ENCODE assay signal across 9 cellular contexts in the genomic region with DNA sequence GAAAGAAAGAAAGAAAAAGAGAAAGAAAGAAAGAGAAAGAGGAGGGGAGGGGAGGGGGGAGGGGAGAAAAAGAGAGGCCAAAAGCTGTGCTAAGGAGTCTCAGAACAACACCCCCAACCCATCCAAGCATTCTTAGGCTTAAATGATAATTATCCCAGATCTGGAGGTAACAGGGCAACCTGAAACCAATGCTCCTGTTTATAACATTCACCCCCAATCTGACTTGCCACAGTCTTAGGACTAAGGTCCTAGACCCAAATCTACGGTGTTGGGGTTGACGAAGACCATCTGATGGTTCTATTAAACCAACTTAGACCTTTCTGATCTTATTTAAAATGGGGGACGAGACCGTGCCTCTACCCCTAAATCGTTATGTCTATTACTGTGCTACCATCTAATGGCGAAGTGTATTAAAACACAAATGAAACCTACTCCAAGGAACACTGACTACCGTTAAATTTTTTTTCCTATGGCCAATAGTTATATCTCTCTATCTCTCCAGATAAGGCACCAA.
DNase-seq lines count a peak whose midpoint lies in the region; ATAC-seq and TF ChIP-seq lines count a peak whose summit lies in the region.
"Had no signal": no experiment of that assay in that cellular context is flagged by ENCODE, and none has a peak within 500 bp of the region (broad histone marks: within the 10 kb centered on the region; RNA-seq: fewer than 3 reads in every experiment).

No MANE protein-coding gene starts in this region.

- DNase-seq in GM10266 (ENCODE audit: extremely low spot score) (no peak), NCI-H1694 (lab: John Stamatoyannopoulos, UW) (peak; percentile 73), adrenal gland (peak in 1 of 7 donors; percentile 15), iPS-NIHi11 (ENCODE audit: low spot score) (peak; percentile 52), spleen (no peak), NCI-H226 (no peak)
- DNase-seq: activated B cell treated with CpG ODN at 0.5 μM for 24 hours had no signal

- H3K27ac ChIP-seq in adrenal gland = peak overlapping the region in 2 of 5 donors; percentile 15 to 24
- H3K27ac ChIP-seq in spleen = no peak overlapping the region

- intact Hi-C loops in adrenal gland (cut with DNase I) (loop anchor here (10.0 kb wide), 3 partner anchors 123 to 523 kb away; a partner anchor contains a TSS), spleen (cut with DNase I; ENCODE audit: low total_unique reads) (loop anchor here (10.0 kb wide), 1 partner anchor 203 kb away; no protein-coding TSS in a partner anchor)

- no peaks in the 10 kb centered on the region for H3K9me3 ChIP-seq in adrenal gland (replicated peaks in 1 of 3)
- no peaks in the 10 kb centered on the region for H3K9me3 ChIP-seq in spleen

- ATAC-seq in HG03354 (IDR thresholded peaks at IDR 0.05; ENCODE audit: poor library complexity, severe bottlenecking, unreplicated experiment) = no peak
- ATAC-seq in GM18907 (IDR thresholded peaks at IDR 0.05; ENCODE audit: unreplicated experiment) = no peak

- no peaks in the 10 kb centered on the region for H3K27me3 ChIP-seq in adrenal gland
- H3K27me3 ChIP-seq in spleen (replicated peaks in 1 of 7) = peaks cover 0 to 31% (median 0%) of the 10 kb centered on the region in 7 donors

- TF ChIP-seq CTCF in GM10266 (IDR thresholded peaks at IDR 0.05; ENCODE audit: control insufficient read depth, insufficient read depth, low read depth, missing control alignments) (peak; percentile 35), adrenal gland (IDR thresholded peaks at IDR 0.05) (peak; percentile 13 to 73 (median 56)), spleen (IDR thresholded peaks at IDR 0.05 in 8 of 11, conservative IDR thresholded peaks at IDR 0.05 in 3 of 11) (peak in 7 of 11 experiments; percentile 23 to 54 (median 41))

- WGBS in adrenal gland, 4 donors = 2 to 3% (median 3%) methylated on average over 7 of the region's 7 CpGs
- WGBS in spleen, 5 donors = 4 to 9% (median 7%) methylated on average over 7 of the region's 7 CpGs

- H3K4me3 ChIP-seq in adrenal gland (peak overlapping the region in 2 of 4 donors; percentile 24 to 53), spleen (peak overlapping the region in 3 of 8 donors; percentile 14 to 55 (median 31))

- H3K36me3 ChIP-seq in adrenal gland (replicated peaks in 1 of 2) = no peaks in the 10 kb centered on the region
- H3K36me3 ChIP-seq in spleen = no peaks in the 10 kb centered on the region

- TF ChIP-seq POLR2A in adrenal gland (IDR thresholded peaks at IDR 0.05) (no peak), spleen (IDR thresholded peaks at IDR 0.05) (no peak)

- H3K4me1 ChIP-seq in adrenal gland (replicated peaks in 1 of 2) = peaks cover 0 to 15% of the 10 kb centered on the region in 2 donors
- H3K4me1 ChIP-seq in spleen = peaks cover 0 to 6% (median 0%) of the 10 kb centered on the region in 6 donors

Comparison
In these comparisons a context has a peak if more than half of its experiments do, and no peak if none do; other contexts are left out.
1. DNase-seq: peak in NCI-H1694 (single experiment) and iPS-NIHi11 (single experiment); none in GM10266 (single experiment), spleen (single experiment) and NCI-H226 (single experiment).
2. Peak in every context shown above with its lines, with median percentiles within 50 percentile points of each other: CTCF ChIP-seq.